16 cellular contexts compared by ENCODE assay signal in genomic region chr7:107181172-107181571, GRCh38. TPM values are rescaled to one million over a fixed set of nuclear protein-coding genes. Genes with fewer than 3 reads are reported as not detected.
A peak's percentile ranks its signal among the peaks of the same experiment; 100 is the strongest.
DNase-seq lines count a peak whose midpoint lies in the region; ATAC-seq and TF ChIP-seq lines count a peak whose summit lies in the region.
"Had no signal": no experiment of that assay in that cellular context is flagged by ENCODE, and none has a peak within 500 bp of the region (broad histone marks: within the 10 kb centered on the region; RNA-seq: fewer than 3 reads in every experiment).

No MANE protein-coding gene starts in this region.

- H3K4me1 Mint-ChIP-seq in activated B cell treated with CpG ODN at 0.5 μM for 24 hours (peaks cover 30% of the 10 kb centered on the region), progenitor cell of endocrine pancreas (ENCODE audit: low read depth) (no peaks in the 10 kb centered on the region)
- peaks cover 26 to 62% (median 52%) of the 10 kb centered on the region in 4 donors for H3K4me1 Mint-ChIP-seq in naive thymus-derived CD8-positive, alpha-beta T cell

- in situ Hi-C loops in G401 (cut with HindIII; ENCODE audit: low sequenced_read_pairs) = no loop called here

- H3K4me1 ChIP-seq in left ventricle myocardium inferior = peaks cover 81% of the 10 kb centered on the region
- H3K4me1 ChIP-seq in right atrium auricular region = peaks cover 0 to 39% of the 10 kb centered on the region in 2 donors

- H3K27ac ChIP-seq in left ventricle myocardium inferior (replicated peaks) (peak overlapping the region; percentile 4), right atrium auricular region (no peak overlapping the region)
- H3K27ac ChIP-seq: epithelial cell of prostate, WERI-Rb-1 had no signal

- H3K4me3 Mint-ChIP-seq in activated B cell treated with CpG ODN at 0.5 μM for 24 hours (no peak overlapping the region), progenitor cell of endocrine pancreas (ENCODE audit: low read depth) (no peak overlapping the region)
- peak overlapping the region in 4 of 10 donors; percentile 11 to 67 (median 17) for H3K4me3 Mint-ChIP-seq in naive thymus-derived CD8-positive, alpha-beta T cell
- H3K4me3 Mint-ChIP-seq: CD4-positive, alpha-beta T cell; T-helper 2 cell treated with Interferon-gamma antibody and Interleukin-4, amounts not matched to agents 5 μg/mL and 100 μg/mL, for 36 hours had no signal

- CTCF ChIA-PET in activated B cell treated with CpG ODN at 0.5 μM for 24 hours (lab: Charles Lee) = interaction anchor here (1.5 kb wide), 1 partner anchor 33 kb away, joined by 4 read pairs; no protein-coding TSS in a partner anchor

- H3K27me3 Mint-ChIP-seq in activated B cell treated with CpG ODN at 0.5 μM for 24 hours (no peaks in the 10 kb centered on the region), progenitor cell of endocrine pancreas (no peaks in the 10 kb centered on the region)
- H3K27me3 Mint-ChIP-seq in naive thymus-derived CD8-positive, alpha-beta T cell = no peaks in the 10 kb centered on the region
- H3K27me3 Mint-ChIP-seq: CD4-positive, alpha-beta T cell had no signal

- H3K36me3 Mint-ChIP-seq in activated B cell treated with CpG ODN at 0.5 μM for 24 hours (ENCODE audit: low read depth) (peaks cover 64% of the 10 kb centered on the region), progenitor cell of endocrine pancreas (ENCODE audit: insufficient read depth) (peaks cover 22% of the 10 kb centered on the region)
- H3K36me3 Mint-ChIP-seq in naive thymus-derived CD8-positive, alpha-beta T cell = peaks cover 0 to 73% (median 22%) of the 10 kb centered on the region in 3 donors

- peak overlapping the region; percentile 71 for H3K27ac Mint-ChIP-seq in activated B cell treated with CpG ODN at 0.5 μM for 24 hours
- H3K27ac Mint-ChIP-seq in naive thymus-derived CD8-positive, alpha-beta T cell = peak overlapping the region in 7 of 10 donors; percentile 18 to 82 (median 68)
- H3K27ac Mint-ChIP-seq in progenitor cell of endocrine pancreas = no peak overlapping the region
- H3K27ac Mint-ChIP-seq: CD4-positive, alpha-beta T cell; T-helper 2 cell treated with Interferon-gamma antibody and Interleukin-4, amounts not matched to agents 5 μg/mL and 100 μg/mL, for 36 hours had no signal

- H3K9me3 ChIP-seq in left ventricle myocardium inferior (replicated peaks) (no peaks in the 10 kb centered on the region), right atrium auricular region (no peaks in the 10 kb centered on the region)
- H3K9me3 ChIP-seq: SK-N-SH had no signal

- POLR2A ChIA-PET in activated B cell treated with CpG ODN at 0.5 μM for 24 hours (lab: Charles Lee) = interaction anchor here (3.6 kb wide), 1 partner anchor 12 kb away, joined by 52 read pairs; the partner anchor contains the start of gene HBP1
- POLR2A ChIA-PET in naive thymus-derived CD8-positive, alpha-beta T cell (lab: Charles Lee) = interaction anchor here (0.7 to 5.0 kb wide), 2 partner anchors 13 to 240 kb away, joined by 3 to 44 read pairs; partner anchors contain the start of gene HBP1

- TF ChIP-seq CTCF in left ventricle myocardium inferior (IDR thresholded peaks at IDR 0.05; ENCODE audit: borderline replicate concordance) (no peak), right atrium auricular region (IDR thresholded peaks at IDR 0.05) (no peak), activated B cell treated with CpG ODN at 0.5 μM for 24 hours (IDR thresholded peaks at IDR 0.05) (no peak), progenitor cell of endocrine pancreas (IDR thresholded peaks at IDR 0.05; ENCODE audit: unreplicated experiment) (no peak)

- DNase-seq in left ventricle myocardium inferior = no peak
- DNase-seq in right atrium auricular region (ENCODE audit: low spot score) = no peak
- no peak for DNase-seq in activated B cell treated with CpG ODN at 0.5 μM for 24 hours
- DNase-seq in naive thymus-derived CD8-positive, alpha-beta T cell = no peak
- no peak for DNase-seq in G401 (ENCODE audit: low spot score)
- no peak for DNase-seq in progenitor cell of endocrine pancreas (ENCODE audit: low spot score, unreplicated experiment)
- DNase-seq in NCI-H187 treated with DMSO at 0.1 percent for 48 hours (lab: John Stamatoyannopoulos, UW) = no peak
- DNase-seq: NCI-H1105, NCI-H2081 treated with DMSO at 0.1 percent for 48 hours, SK-N-SH, small intestine, WERI-Rb-1 had no signal

- ATAC-seq in activated B cell treated with CpG ODN at 0.5 μM for 24 hours (ENCODE audit: low read depth) = no peak
- no peak for ATAC-seq in naive thymus-derived CD8-positive, alpha-beta T cell

- no peaks in the 10 kb centered on the region for H3K9me3 Mint-ChIP-seq in activated B cell treated with CpG ODN at 0.5 μM for 24 hours
- no peaks in the 10 kb centered on the region for H3K9me3 Mint-ChIP-seq in naive thymus-derived CD8-positive, alpha-beta T cell
- H3K9me3 Mint-ChIP-seq in progenitor cell of endocrine pancreas (ENCODE audit: low read depth) = no peaks in the 10 kb centered on the region
- H3K9me3 Mint-ChIP-seq: CD4-positive, alpha-beta T cell; T-helper 2 cell treated with Interferon-gamma antibody and Interleukin-4, amounts not matched to agents 5 μg/mL and 100 μg/mL, for 36 hours had no signal

- H3K4me3 ChIP-seq in left ventricle myocardium inferior (no peak overlapping the region), right atrium auricular region (no peak overlapping the region)
- H3K4me3 ChIP-seq: lung had no signal

- H3K36me3 ChIP-seq in left ventricle myocardium inferior = peaks cover 52% of the 10 kb centered on the region
- H3K36me3 ChIP-seq in right atrium auricular region = peaks cover 49% of the 10 kb centered on the region

- intact Hi-C loops in left ventricle myocardium inferior (cut with micrococcal nuclease) = no loop called here
- intact Hi-C loops in activated B cell treated with CpG ODN at 0.5 μM for 24 hours (cut with micrococcal nuclease) = no loop called here

- H3K27me3 ChIP-seq in left ventricle myocardium inferior (ENCODE audit: low read depth) (no peaks in the 10 kb centered on the region), right atrium auricular region (no peaks in the 10 kb centered on the region)

RNA-seq across cellular contexts. Expression of gene HBP1, which starts 12.4 kb away (rescaled TPM):
- total RNA-seq in left ventricle myocardium inferior (56.9 TPM), right atrium auricular region (10 to 100 TPM; 51.8 to 69.8 TPM), activated B cell treated with CpG ODN at 0.5 μM for 24 hours (53.6 and 59.9 TPM in 2 replicates), progenitor cell of endocrine pancreas (52.5 and 53.0 TPM in 2 replicates)
- total RNA-seq in naive thymus-derived CD8-positive, alpha-beta T cell = 100 to 1,000 TPM; 135 to 136 TPM
- 10 to 100 TPM; 49.6 to 55.6 (median 50.3) TPM for polyA plus RNA-seq in naive thymus-derived CD8-positive, alpha-beta T cell
- total RNA-seq in G401 (2014; rRNA removed; shearing (Covaris generic)) = 31.3 and 47.8 TPM in 2 replicates
